In genomic region chr9:720239-720881, GRCh38 we compare ENCODE assay signal across 1 cellular context.
TF ChIP-seq lines count a peak whose summit lies in the region.

No MANE protein-coding gene starts in this region.

TF ChIP-seq in GM23338, 12 proteins besides CTCF, POLR2A, EP300 and RAD21:
- TF ChIP-seq REST (IDR thresholded peaks at IDR 0.05; ENCODE audit: unreplicated experiment) (no peak), ZNF331 (CRISPR knock-in tag; IDR thresholded peaks at IDR 0.05; ENCODE audit: low read depth) (no peak), ZNF462 (CRISPR knock-in tag; IDR thresholded peaks at IDR 0.05) (no peak), JUNB (IDR thresholded peaks at IDR 0.05; ENCODE audit: unreplicated experiment) (no peak), ZNF114 (CRISPR knock-in tag; IDR thresholded peaks at IDR 0.05) (no peak), STAT1 (IDR thresholded peaks at IDR 0.05; ENCODE audit: unreplicated experiment) (no peak), CREB1 (CRISPR knock-in tag; IDR thresholded peaks at IDR 0.05; ENCODE audit: low read depth) (no peak), NANOG (IDR thresholded peaks at IDR 0.05; ENCODE audit: borderline replicate concordance) (no peak), EZH2phosphoT487 (IDR thresholded peaks at IDR 0.05; ENCODE audit: unreplicated experiment) (no peak), EZH2 (IDR thresholded peaks at IDR 0.05; ENCODE audit: low read depth, unreplicated experiment) (no peak), POLR2AphosphoS5 (IDR thresholded peaks at IDR 0.05; ENCODE audit: low read depth) (no peak)
- TF ChIP-seq, protein P1, sequence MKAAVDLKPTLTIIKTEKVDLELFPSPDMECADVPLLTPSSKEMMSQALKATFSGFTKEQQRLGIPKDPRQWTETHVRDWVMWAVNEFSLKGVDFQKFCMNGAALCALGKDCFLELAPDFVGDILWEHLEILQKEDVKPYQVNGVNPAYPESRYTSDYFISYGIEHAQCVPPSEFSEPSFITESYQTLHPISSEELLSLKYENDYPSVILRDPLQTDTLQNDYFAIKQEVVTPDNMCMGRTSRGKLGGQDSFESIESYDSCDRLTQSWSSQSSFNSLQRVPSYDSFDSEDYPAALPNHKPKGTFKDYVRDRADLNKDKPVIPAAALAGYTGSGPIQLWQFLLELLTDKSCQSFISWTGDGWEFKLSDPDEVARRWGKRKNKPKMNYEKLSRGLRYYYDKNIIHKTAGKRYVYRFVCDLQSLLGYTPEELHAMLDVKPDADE (IDR thresholded peaks at IDR 0.05), result no peak
